26 cellular contexts compared by ENCODE assay signal in genomic region chr2:229462144-229462543, GRCh38.
"Had no signal": no experiment of that assay in that cellular context is flagged by ENCODE, and none has a peak within 500 bp of the region (broad histone marks: within the 10 kb centered on the region; RNA-seq: fewer than 3 reads in every experiment).

No MANE protein-coding gene starts in this region.

- FAIRE-seq: endometrium, islet of Langerhans, keratinocyte had no signal

- H3K27ac ChIP-seq: colonic mucosa, epithelial cell of prostate, esophagus squamous epithelium, gastrocnemius medialis, heart right ventricle, left lung, lower lobe of right lung had no signal

- H3K4me3 ChIP-seq: colonic mucosa, esophagus squamous epithelium, gastrocnemius medialis, heart right ventricle, left lung, lower lobe of right lung, mucosa of descending colon had no signal

- H3K36me3 ChIP-seq: colonic mucosa, esophagus squamous epithelium, gastrocnemius medialis, heart right ventricle, left lung, lower lobe of right lung had no signal

- H3K27me3 ChIP-seq: colonic mucosa, esophagus squamous epithelium, gastrocnemius medialis, left lung had no signal

- H3K4me1 ChIP-seq: colonic mucosa, esophagus squamous epithelium, gastrocnemius medialis, heart right ventricle, left lung, lower lobe of right lung had no signal

- DNase-seq: colonic mucosa; cortex of kidney; effector CD8-positive, alpha-beta T cell; effector memory CD8-positive, alpha-beta T cell; endodermal cell; erythroblast; esophagus squamous epithelium; foreskin fibroblast; foreskin melanocyte; gastrocnemius medialis; glutamatergic neuron; head of caudate nucleus; heart right ventricle; hippocampal formation; left cardiac atrium; left lung; left ventricle myocardium superior; lower lobe of right lung; mesenchymal stem cell; mucosa of descending colon; naive B cell had no signal

- H3K9me3 ChIP-seq: colonic mucosa, esophagus squamous epithelium, gastrocnemius medialis, left lung, lower lobe of right lung, mucosa of descending colon had no signal

- ATAC-seq: effector memory CD8-positive, alpha-beta T cell; esophagus mucosa; gastrocnemius medialis; heart right ventricle; left cardiac atrium; left lung; left ventricle myocardium superior; lower lobe of right lung; mucosa of descending colon had no signal
